Comparison of ENCODE assay signal across 8 cellular contexts in genomic region chr1:32178380-32179192, GRCh38. TPM values are rescaled to one million over a fixed set of nuclear protein-coding genes. Genes with fewer than 3 reads are reported as not detected.
DNase-seq lines count a peak whose midpoint lies in the region; ATAC-seq and TF ChIP-seq lines count a peak whose summit lies in the region.

No MANE protein-coding gene starts in this region.

- H3K27me3 ChIP-seq in GM23338 (ENCODE audit: insufficient read depth) (no peaks in the 10 kb centered on the region), esophagus muscularis mucosa (no peaks in the 10 kb centered on the region), sigmoid colon (no peaks in the 10 kb centered on the region)

- peak overlapping the region; percentile 95 for H3K4me3 Mint-ChIP-seq in GM23338

- H3K9me3 Mint-ChIP-seq in GM23338: no peaks in the 10 kb centered on the region

- TF ChIP-seq CTCF in GM23338 (conservative IDR thresholded peaks at IDR 0.05; ENCODE audit: low read depth in 2 of 2) (no peak), esophagus muscularis mucosa (IDR thresholded peaks at IDR 0.05) (no peak), sigmoid colon (IDR thresholded peaks at IDR 0.05) (no peak)

- H2AFZ ChIP-seq in GM23338: peak overlapping the region; percentile 94

- H3K36me3 ChIP-seq in GM23338 (ENCODE audit: insufficient read depth): peaks cover 8% of the 10 kb centered on the region
- peaks cover 0 to 38% (median 19%) of the 10 kb centered on the region in 4 donors for H3K36me3 ChIP-seq in esophagus muscularis mucosa
- peaks cover 0 to 31% (median 7%) of the 10 kb centered on the region in 4 donors for H3K36me3 ChIP-seq in sigmoid colon

- peaks cover 14% of the 10 kb centered on the region for H3K27me3 Mint-ChIP-seq in GM23338 (ENCODE audit: insufficient read depth, low read depth, poor library complexity)

- peak overlapping the region; percentile 89 for H3K27ac Mint-ChIP-seq in GM23338

- H3K9me2 ChIP-seq in GM23338 (ENCODE audit: insufficient read depth): no peaks in the 10 kb centered on the region

- ATAC-seq in GM23338 (no peak), HG03469 (IDR thresholded peaks at IDR 0.05; ENCODE audit: unreplicated experiment) (no peak), HG02798 (IDR thresholded peaks at IDR 0.05; ENCODE audit: poor library complexity, unreplicated experiment) (no peak)

- peaks cover 31% of the 10 kb centered on the region for H3K79me2 ChIP-seq in GM23338 (replicated peaks; ENCODE audit: insufficient read depth)

- peaks cover 20% of the 10 kb centered on the region for H4K20me1 ChIP-seq in GM23338 (replicated peaks; ENCODE audit: insufficient read depth)

- whole genome bisulfite sequencing in esophagus muscularis mucosa: 87% methylated on average over 7 of the region's 7 CpGs
- WGBS in sigmoid colon, 2 donors: 85 to 87% methylated on average over 7 of the region's 7 CpGs

- peaks cover 32% of the 10 kb centered on the region for H3K4me1 Mint-ChIP-seq in GM23338

- H3K27ac ChIP-seq in GM23338 (ENCODE audit: low read depth) (peak overlapping the region; percentile 96), esophagus muscularis mucosa (replicated peaks in 1 of 4) (peak overlapping the region; percentile 93 to 96 (median 94)), sigmoid colon (peak overlapping the region; percentile 90 to 95 (median 92))

- H3K4me2 ChIP-seq in GM23338: peak overlapping the region; percentile 97

- DNase-seq in GM23338 (ENCODE audit: low spot score) (no peak), RPMI8226 (peak; percentile 66), esophagus muscularis mucosa (ENCODE audit: extremely low spot score) (no peak), sigmoid colon (peak; percentile 10), AG08396 (ENCODE audit: low spot score) (no peak), germinal center (ENCODE audit: low spot score) (no peak)

- H3K4me3 ChIP-seq in GM23338 (peak overlapping the region; percentile 93), esophagus muscularis mucosa (peak overlapping the region; percentile 61 to 76 (median 70)), sigmoid colon (peak overlapping the region; percentile 44 to 75 (median 59))

- intact Hi-C loops in esophagus muscularis mucosa (cut with DNase I) (no loop called here), sigmoid colon (cut with DNase I) (loop anchor here (2.0 to 5.0 kb wide), 2 partner anchors 70 to 114 kb away; partner anchors contain the start of genes HDAC1 and KPNA6)

- H3K36me3 Mint-ChIP-seq in GM23338 (ENCODE audit: low read depth): peaks cover 33% of the 10 kb centered on the region

- TF ChIP-seq EP300 in esophagus muscularis mucosa (IDR thresholded peaks at IDR 0.05) (no peak), sigmoid colon (IDR thresholded peaks at IDR 0.05) (no peak)

- H3K9me3 ChIP-seq in esophagus muscularis mucosa (no peaks in the 10 kb centered on the region), sigmoid colon (no peaks in the 10 kb centered on the region)

- peaks cover 30% of the 10 kb centered on the region for H3K4me1 ChIP-seq in GM23338 (ENCODE audit: insufficient read depth)
- peaks cover 30 to 48% (median 41%) of the 10 kb centered on the region in 4 donors for H3K4me1 ChIP-seq in esophagus muscularis mucosa
- peaks cover 0 to 43% (median 38%) of the 10 kb centered on the region in 4 donors for H3K4me1 ChIP-seq in sigmoid colon

- H3F3A ChIP-seq in GM23338 (replicated peaks; ENCODE audit: low read depth): peaks cover 34% of the 10 kb centered on the region

- TF ChIP-seq POLR2A in esophagus muscularis mucosa (IDR thresholded peaks at IDR 0.05; ENCODE audit: low read depth) (no peak), sigmoid colon (IDR thresholded peaks at IDR 0.05) (no peak)

TF ChIP-seq in GM23338, 12 proteins besides CTCF, POLR2A, EP300 and RAD21 (continues in another document):
- TF ChIP-seq, protein P1, sequence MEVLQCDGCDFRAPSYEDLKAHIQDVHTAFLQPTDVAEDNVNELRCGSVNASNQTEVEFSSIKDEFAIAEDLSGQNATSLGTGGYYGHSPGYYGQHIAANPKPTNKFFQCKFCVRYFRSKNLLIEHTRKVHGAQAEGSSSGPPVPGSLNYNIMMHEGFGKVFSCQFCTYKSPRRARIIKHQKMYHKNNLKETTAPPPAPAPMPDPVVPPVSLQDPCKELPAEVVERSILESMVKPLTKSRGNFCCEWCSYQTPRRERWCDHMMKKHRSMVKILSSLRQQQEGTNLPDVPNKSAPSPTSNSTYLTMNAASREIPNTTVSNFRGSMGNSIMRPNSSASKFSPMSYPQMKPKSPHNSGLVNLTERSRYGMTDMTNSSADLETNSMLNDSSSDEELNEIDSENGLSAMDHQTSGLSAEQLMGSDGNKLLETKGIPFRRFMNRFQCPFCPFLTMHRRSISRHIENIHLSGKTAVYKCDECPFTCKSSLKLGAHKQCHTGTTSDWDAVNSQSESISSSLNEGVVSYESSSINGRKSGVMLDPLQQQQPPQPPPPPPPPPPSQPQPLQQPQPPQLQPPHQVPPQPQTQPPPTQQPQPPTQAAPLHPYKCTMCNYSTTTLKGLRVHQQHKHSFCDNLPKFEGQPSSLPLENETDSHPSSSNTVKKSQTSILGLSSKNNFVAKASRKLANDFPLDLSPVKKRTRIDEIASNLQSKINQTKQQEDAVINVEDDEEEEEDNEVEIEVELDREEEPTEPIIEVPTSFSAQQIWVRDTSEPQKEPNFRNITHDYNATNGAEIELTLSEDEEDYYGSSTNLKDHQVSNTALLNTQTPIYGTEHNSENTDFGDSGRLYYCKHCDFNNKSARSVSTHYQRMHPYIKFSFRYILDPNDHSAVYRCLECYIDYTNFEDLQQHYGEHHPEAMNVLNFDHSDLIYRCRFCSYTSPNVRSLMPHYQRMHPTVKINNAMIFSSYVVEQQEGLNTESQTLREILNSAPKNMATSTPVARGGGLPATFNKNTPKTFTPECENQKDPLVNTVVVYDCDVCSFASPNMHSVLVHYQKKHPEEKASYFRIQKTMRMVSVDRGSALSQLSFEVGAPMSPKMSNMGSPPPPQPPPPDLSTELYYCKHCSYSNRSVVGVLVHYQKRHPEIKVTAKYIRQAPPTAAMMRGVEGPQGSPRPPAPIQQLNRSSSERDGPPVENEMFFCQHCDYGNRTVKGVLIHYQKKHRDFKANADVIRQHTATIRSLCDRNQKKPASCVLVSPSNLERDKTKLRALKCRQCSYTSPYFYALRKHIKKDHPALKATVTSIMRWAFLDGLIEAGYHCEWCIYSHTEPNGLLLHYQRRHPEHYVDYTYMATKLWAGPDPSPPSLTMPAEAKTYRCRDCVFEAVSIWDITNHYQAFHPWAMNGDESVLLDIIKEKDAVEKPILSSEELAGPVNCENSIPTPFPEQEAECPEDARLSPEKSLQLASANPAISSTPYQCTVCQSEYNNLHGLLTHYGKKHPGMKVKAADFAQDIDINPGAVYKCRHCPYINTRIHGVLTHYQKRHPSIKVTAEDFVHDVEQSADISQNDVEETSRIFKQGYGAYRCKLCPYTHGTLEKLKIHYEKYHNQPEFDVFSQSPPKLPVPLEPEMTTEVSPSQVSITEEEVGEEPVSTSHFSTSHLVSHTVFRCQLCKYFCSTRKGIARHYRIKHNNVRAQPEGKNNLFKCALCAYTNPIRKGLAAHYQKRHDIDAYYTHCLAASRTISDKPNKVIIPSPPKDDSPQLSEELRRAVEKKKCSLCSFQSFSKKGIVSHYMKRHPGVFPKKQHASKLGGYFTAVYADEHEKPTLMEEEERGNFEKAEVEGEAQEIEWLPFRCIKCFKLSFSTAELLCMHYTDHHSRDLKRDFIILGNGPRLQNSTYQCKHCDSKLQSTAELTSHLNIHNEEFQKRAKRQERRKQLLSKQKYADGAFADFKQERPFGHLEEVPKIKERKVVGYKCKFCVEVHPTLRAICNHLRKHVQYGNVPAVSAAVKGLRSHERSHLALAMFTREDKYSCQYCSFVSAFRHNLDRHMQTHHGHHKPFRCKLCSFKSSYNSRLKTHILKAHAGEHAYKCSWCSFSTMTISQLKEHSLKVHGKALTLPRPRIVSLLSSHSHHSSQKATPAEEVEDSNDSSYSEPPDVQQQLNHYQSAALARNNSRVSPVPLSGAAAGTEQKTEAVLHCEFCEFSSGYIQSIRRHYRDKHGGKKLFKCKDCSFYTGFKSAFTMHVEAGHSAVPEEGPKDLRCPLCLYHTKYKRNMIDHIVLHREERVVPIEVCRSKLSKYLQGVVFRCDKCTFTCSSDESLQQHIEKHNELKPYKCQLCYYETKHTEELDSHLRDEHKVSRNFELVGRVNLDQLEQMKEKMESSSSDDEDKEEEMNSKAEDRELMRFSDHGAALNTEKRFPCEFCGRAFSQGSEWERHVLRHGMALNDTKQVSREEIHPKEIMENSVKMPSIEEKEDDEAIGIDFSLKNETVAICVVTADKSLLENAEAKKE (CRISPR knock-in tag; IDR thresholded peaks at IDR 0.05): no peak
- no peak for TF ChIP-seq ZNF331 (CRISPR knock-in tag; IDR thresholded peaks at IDR 0.05; ENCODE audit: low read depth)
- no peak for TF ChIP-seq ZNF114 (CRISPR knock-in tag; IDR thresholded peaks at IDR 0.05)
- TF ChIP-seq POLR2AphosphoS5 (IDR thresholded peaks at IDR 0.05; ENCODE audit: low read depth): no peak

RNA-seq across cellular contexts. Expression of gene TXLNA, which starts 0.9 kb away (rescaled TPM):
- total RNA-seq in GM23338 (2014; rRNA removed; shearing (Covaris generic)): 45.2 and 52.1 TPM in 2 replicates
- polyA plus RNA-seq in GM23338 (2016; fragmentation: Nextera tagmentation; extraction: Ambion mirVana) (13.2 and 15.2 TPM in 2 replicates), sigmoid colon (10 to 100 TPM in 2 of 3 donors, 1 to 10 TPM in 1; 9.0 to 35.4 (median 11.6) TPM)
- total RNA-seq in esophagus muscularis mucosa (10 to 100 TPM; 43.6 to 88.4 (median 70.4) TPM), sigmoid colon (10 to 100 TPM; 28.9 to 46.7 (median 36.7) TPM)

RNA-seq across cellular contexts. Expression of gene CCDC28B, which starts 21.8 kb away (rescaled TPM):
- 8.6 and 8.7 TPM in 2 replicates for total RNA-seq in GM23338 (2014; rRNA removed; shearing (Covaris generic))
- polyA plus RNA-seq in GM23338 (2016; fragmentation: Nextera tagmentation; extraction: Ambion mirVana) (35.2 and 39.7 TPM in 2 replicates), sigmoid colon (1 to 10 TPM; 3.7 to 9.3 (median 4.2) TPM)
- total RNA-seq in esophagus muscularis mucosa (1 to 10 TPM; 5.0 to 7.8 (median 6.5) TPM), sigmoid colon (10 to 100 TPM in 1 of 4 donors, 1 to 10 TPM in 3; 3.9 to 15.0 (median 6.9) TPM)

RNA-seq across cellular contexts. Expression of gene IQCC, which starts 26.9 kb away (rescaled TPM):
- 3.5 and 3.8 TPM in 2 replicates for total RNA-seq in GM23338 (2014; rRNA removed; shearing (Covaris generic))
- polyA plus RNA-seq in GM23338 (2016; fragmentation: Nextera tagmentation; extraction: Ambion mirVana) (1.7 and 2.5 TPM in 2 replicates), sigmoid colon (1 to 10 TPM in 2 of 3 donors, under 1 TPM in 1; 0.60 to 2.5 (median 1.4) TPM)
- total RNA-seq in esophagus muscularis mucosa (1 to 10 TPM in 3 of 4 donors, under 1 TPM in 1; 0.66 to 2.1 (median 1.1) TPM), sigmoid colon (1 to 10 TPM in 3 of 4 donors, under 1 TPM in 1; 0.81 to 3.9 (median 2.1) TPM)

RNA-seq across cellular contexts. Expression of gene DCDC2B, which starts 30.3 kb away (rescaled TPM):
- total RNA-seq in GM23338 (2014; rRNA removed; shearing (Covaris generic)): not detected in 2 replicates
- 0.21 and 0.42 TPM in 2 replicates for polyA plus RNA-seq in GM23338 (2016; fragmentation: Nextera tagmentation; extraction: Ambion mirVana)
- not detected for total RNA-seq in esophagus muscularis mucosa
- total RNA-seq in sigmoid colon: not detected
- under 1 TPM in 1 of 3 donors, not detected in 2; 0.04 TPM for polyA plus RNA-seq in sigmoid colon

RNA-seq across cellular contexts. Expression of gene TMEM234, which starts 43.6 kb away (rescaled TPM):
- total RNA-seq in GM23338 (2014; rRNA removed; shearing (Covaris generic)): 4.7 and 7.7 TPM in 2 replicates
- polyA plus RNA-seq in GM23338 (2016; fragmentation: Nextera tagmentation; extraction: Ambion mirVana): 8.1 and 8.2 TPM in 2 replicates
- total RNA-seq in esophagus muscularis mucosa: 1 to 10 TPM; 6.6 to 10.0 (median 8.2) TPM
- total RNA-seq in sigmoid colon: 10 to 100 TPM in 2 of 4 donors, 1 to 10 TPM in 2; 6.4 to 20.8 (median 10.1) TPM
- 10 to 100 TPM in 1 of 3 donors, 1 to 10 TPM in 2; 4.4 to 23.1 (median 7.2) TPM for polyA plus RNA-seq in sigmoid colon

Comparison
In these comparisons a context has a peak if more than half of its experiments do, and no peak if none do; other contexts are left out.
1. DNase-seq: peak in RPMI8226 (single experiment) and sigmoid colon (single experiment); none in GM23338 (single experiment), esophagus muscularis mucosa (single experiment), AG08396 (single experiment) and germinal center (single experiment).
2. Peak in every context shown above with its lines, with median percentiles within 50 percentile points of each other: H3K27ac ChIP-seq and H3K4me3 ChIP-seq.